Comparison of ENCODE assay signal across 1 cellular context in the genomic region with DNA sequence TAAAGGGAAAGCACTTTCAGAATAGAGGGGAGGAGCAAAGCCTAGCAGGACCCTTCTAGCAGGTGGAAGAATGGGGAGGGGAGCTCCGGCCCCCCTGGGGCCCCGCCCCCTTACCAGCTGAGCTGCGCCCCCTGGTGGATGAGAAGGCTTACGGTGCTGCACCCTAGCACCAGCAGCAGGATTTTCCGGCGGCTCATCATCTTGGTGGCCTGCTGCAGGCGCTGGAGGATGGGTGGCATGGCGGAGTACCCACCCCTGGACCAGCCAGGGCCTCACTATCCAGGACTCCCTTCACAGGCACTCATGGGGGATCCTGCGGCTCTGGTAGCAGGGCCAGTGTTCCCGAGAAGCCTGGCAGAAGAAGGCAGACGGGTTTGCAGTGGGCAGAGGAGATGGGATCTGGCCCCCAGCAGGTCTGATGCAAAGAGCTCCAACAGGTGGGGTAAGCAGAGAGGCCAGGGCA.
TF ChIP-seq lines count a peak whose summit lies in the region.

No MANE protein-coding gene starts in this region.

TF ChIP-seq in H1, 55 proteins besides CTCF, POLR2A, EP300 and RAD21:
- TF ChIP-seq RXRA (IDR thresholded peaks at IDR 0.05; ENCODE audit: insufficient read depth, low read depth, low read length) (peak; percentile 47; the same call in 1 of the 2 replicates), EGR1 (IDR thresholded peaks at IDR 0.05; ENCODE audit: borderline replicate concordance, low read depth, low read length) (peak; percentile 63; the same call in 1 of the 2 replicates), SP4 (IDR thresholded peaks at IDR 0.05; ENCODE audit: low read length) (peak; percentile 72; the same call in 1 of the 2 replicates), RFX5 (IDR thresholded peaks at IDR 0.05; ENCODE audit: borderline replicate concordance, low read depth, low read length) (no peak), SP1 (IDR thresholded peaks at IDR 0.05; ENCODE audit: low read depth, low read length) (peak; percentile 92), NRF1 (IDR thresholded peaks at IDR 0.05; ENCODE audit: low read depth, low read length) (no peak), TCF12 (IDR thresholded peaks at IDR 0.05; ENCODE audit: low read depth, low read length) (peak; percentile 64; the same call in 1 of the 2 replicates), CEBPB (IDR thresholded peaks at IDR 0.05; ENCODE audit: low read depth, low read length) (no peak), GABPA (IDR thresholded peaks at IDR 0.05; ENCODE audit: borderline replicate concordance, insufficient read depth, low read length) (peak; percentile 37; the same call in 1 of the 2 replicates), GTF2F1 (IDR thresholded peaks at IDR 0.05; ENCODE audit: borderline replicate concordance, low read depth, low read length) (no peak), ASH2L (IDR thresholded peaks at IDR 0.05; ENCODE audit: low read length) (peak; percentile 44), YY1 (IDR thresholded peaks at IDR 0.05; ENCODE audit: low read depth, low read length) (peak; percentile 76), SIN3A (conservative IDR thresholded peaks at IDR 0.05 in 1 of 2, IDR thresholded peaks at IDR 0.05 in 1 of 2; ENCODE audit: low read depth in 1 of 2, low read length in 2 of 2) (peak; percentile 72 to 91; a peak in 2 of 4 replicates)
- TF ChIP-seq, protein P1, sequence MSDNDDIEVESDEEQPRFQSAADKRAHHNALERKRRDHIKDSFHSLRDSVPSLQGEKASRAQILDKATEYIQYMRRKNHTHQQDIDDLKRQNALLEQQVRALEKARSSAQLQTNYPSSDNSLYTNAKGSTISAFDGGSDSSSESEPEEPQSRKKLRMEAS (IDR thresholded peaks at IDR 0.05), result 0 out of 2 replicates have a peak, but pooled peaks have one; percentile 31
- TF ChIP-seq, protein P2, sequence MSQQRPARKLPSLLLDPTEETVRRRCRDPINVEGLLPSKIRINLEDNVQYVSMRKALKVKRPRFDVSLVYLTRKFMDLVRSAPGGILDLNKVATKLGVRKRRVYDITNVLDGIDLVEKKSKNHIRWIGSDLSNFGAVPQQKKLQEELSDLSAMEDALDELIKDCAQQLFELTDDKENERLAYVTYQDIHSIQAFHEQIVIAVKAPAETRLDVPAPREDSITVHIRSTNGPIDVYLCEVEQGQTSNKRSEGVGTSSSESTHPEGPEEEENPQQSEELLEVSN (IDR thresholded peaks at IDR 0.05), result peak; percentile 19; the same call in 1 of the 2 replicates
- TF ChIP-seq, protein P3, sequence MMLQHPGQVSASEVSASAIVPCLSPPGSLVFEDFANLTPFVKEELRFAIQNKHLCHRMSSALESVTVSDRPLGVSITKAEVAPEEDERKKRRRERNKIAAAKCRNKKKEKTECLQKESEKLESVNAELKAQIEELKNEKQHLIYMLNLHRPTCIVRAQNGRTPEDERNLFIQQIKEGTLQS (IDR thresholded peaks at IDR 0.05; ENCODE audit: insufficient read depth, low read depth, low read length), result peak; percentile 44; the same call in 1 of the 2 replicates
